In the genomic region with DNA sequence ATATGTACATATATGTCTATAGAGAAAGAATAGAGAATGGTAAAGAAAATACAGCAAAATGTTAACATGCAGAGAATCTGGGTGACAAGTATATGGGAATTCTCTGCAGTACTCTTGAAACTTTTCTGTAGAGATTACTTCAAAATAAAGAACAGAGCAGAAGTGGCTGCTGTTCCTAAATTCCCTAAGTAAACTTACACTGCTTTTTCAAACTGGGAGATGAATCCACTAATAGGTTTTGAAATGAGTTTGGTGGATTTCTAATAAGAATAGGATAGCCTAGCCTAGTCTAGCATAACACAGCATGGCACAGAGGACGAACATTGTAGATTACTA, we compare ENCODE assay signal across 10 cellular contexts. TPM values are rescaled to one million over a fixed set of nuclear protein-coding genes. Genes with fewer than 3 reads are reported as not detected.
DNase-seq lines count a peak whose midpoint lies in the region; ATAC-seq and TF ChIP-seq lines count a peak whose summit lies in the region.
"Had no signal": no experiment of that assay in that cellular context is flagged by ENCODE, and none has a peak within 500 bp of the region (broad histone marks: within the 10 kb centered on the region; RNA-seq: fewer than 3 reads in every experiment).

No MANE protein-coding gene starts in this region.

- no peak for DNase-seq in activated naive CD4-positive, alpha-beta T cell treated with anti-CD3 and anti-CD28 coated beads, Interleukin-2, amount 10 ng/mL, durations not matched to agents 7 days and 5 days
- DNase-seq in activated naive CD4-positive, alpha-beta T cell treated with Interleukin-2 at 50 U/mL for 16 hours, result no peak
- DNase-seq in T-cell, result no peak
- DNase-seq in testis, result no peak
- no peak for DNase-seq in NCI-H1092 (lab: John Stamatoyannopoulos, UW)
- DNase-seq: NCI-H2029 treated with DMSO at 0.1 percent for 48 hours, SHP77 had no signal

- H3K4me1 ChIP-seq in iPS-18a (ENCODE audit: control insufficient read depth, low read depth, low read length) (no peaks in the 10 kb centered on the region), testis (no peaks in the 10 kb centered on the region)

- H3K36me3 Mint-ChIP-seq in activated naive CD4-positive, alpha-beta T cell treated with anti-CD3 and anti-CD28 coated beads, Interleukin-2, amount 10 ng/mL, durations not matched to agents 7 days and 5 days, result no peaks in the 10 kb centered on the region
- H3K36me3 Mint-ChIP-seq in T-cell, result no peaks in the 10 kb centered on the region

- intact Hi-C loops in testis (cut with DNase I; ENCODE audit: low total_unique reads), result no loop called here

- H3K9me3 ChIP-seq in iPS-18a (ENCODE audit: control insufficient read depth, low read depth, low read length) (no peaks in the 10 kb centered on the region), testis (no peaks in the 10 kb centered on the region)

- peaks cover 33% of the 10 kb centered on the region for H3K27me3 Mint-ChIP-seq in activated naive CD4-positive, alpha-beta T cell treated with anti-CD3 and anti-CD28 coated beads, Interleukin-2, amount 10 ng/mL, durations not matched to agents 7 days and 5 days
- peaks cover 11 to 30% of the 10 kb centered on the region in 2 donors for H3K27me3 Mint-ChIP-seq in T-cell

- TF ChIP-seq POLR2A in testis (IDR thresholded peaks at IDR 0.05), result no peak

- peaks cover 11% of the 10 kb centered on the region for H3K4me1 Mint-ChIP-seq in activated naive CD4-positive, alpha-beta T cell treated with anti-CD3 and anti-CD28 coated beads, Interleukin-2, amount 10 ng/mL, durations not matched to agents 7 days and 5 days
- peaks cover 0 to 16% (median 16%) of the 10 kb centered on the region in 3 donors for H3K4me1 Mint-ChIP-seq in T-cell

- ATAC-seq in T-cell (replicated peaks in 1 of 4) (no peak), GM19455 (IDR thresholded peaks at IDR 0.05; ENCODE audit: unreplicated experiment) (no peak), HG03469 (IDR thresholded peaks at IDR 0.05; ENCODE audit: unreplicated experiment) (no peak)

- H3K9ac ChIP-seq in iPS-18a (ENCODE audit: low read length), result peak overlapping the region; percentile 24

- WGBS in testis, 2 donors, result 13 to 17% methylated on average over 1 of the region's 1 CpG

- H3K36me3 ChIP-seq in iPS-18a (ENCODE audit: control insufficient read depth, low read depth, low read length) (no peaks in the 10 kb centered on the region), testis (ENCODE audit: low read depth, missing control alignments) (no peaks in the 10 kb centered on the region)

- CTCF ChIA-PET in activated naive CD4-positive, alpha-beta T cell treated with anti-CD3 and anti-CD28 coated beads, Interleukin-2, amount 10 ng/mL, durations not matched to agents 7 days and 5 days (lab: Charles Lee), result no interaction called here
- CTCF ChIA-PET in T-cell (lab: Charles Lee), result interaction anchor here in 1 of 2 donors (0.7 to 2.0 kb wide), 2 partner anchors 46 to 399 kb away, joined by 3 to 8 read pairs; no protein-coding TSS in a partner anchor

- H3K27me3 ChIP-seq in iPS-18a (ENCODE audit: control insufficient read depth, insufficient read depth, low read length) (peaks cover 47% of the 10 kb centered on the region), testis (no peaks in the 10 kb centered on the region)

- no peak overlapping the region for H3K27ac Mint-ChIP-seq in activated naive CD4-positive, alpha-beta T cell treated with anti-CD3 and anti-CD28 coated beads, Interleukin-2, amount 10 ng/mL, durations not matched to agents 7 days and 5 days
- H3K27ac Mint-ChIP-seq in T-cell, result no peak overlapping the region

- H3K4me3 Mint-ChIP-seq in activated naive CD4-positive, alpha-beta T cell treated with anti-CD3 and anti-CD28 coated beads, Interleukin-2, amount 10 ng/mL, durations not matched to agents 7 days and 5 days, result peak overlapping the region; percentile 29
- H3K4me3 Mint-ChIP-seq in T-cell, result peak overlapping the region in 2 of 3 donors; percentile 70 to 72

- H3K4me3 ChIP-seq in iPS-18a (ENCODE audit: low read length) (peak overlapping the region; percentile 66), testis (peak overlapping the region; percentile 44 to 50)

- POLR2A ChIA-PET in T-cell (lab: Charles Lee), result no interaction called here

- no peak for TF ChIP-seq CTCF in testis (IDR thresholded peaks at IDR 0.05)

- H3K27ac ChIP-seq in iPS-18a (ENCODE audit: low read length) (no peak overlapping the region), testis (no peak overlapping the region)

- H3K9me3 Mint-ChIP-seq in activated naive CD4-positive, alpha-beta T cell treated with anti-CD3 and anti-CD28 coated beads, Interleukin-2, amount 10 ng/mL, durations not matched to agents 7 days and 5 days, result no peaks in the 10 kb centered on the region
- H3K9me3 Mint-ChIP-seq in T-cell, result no peaks in the 10 kb centered on the region

RNA-seq across cellular contexts. Expression of a gene that starts 0.5 kb away (rescaled TPM):
- total RNA-seq in T-cell, result 1 to 10 TPM; 1.4 to 4.6 (median 2.1) TPM
- total RNA-seq in testis, result 1 to 10 TPM; 1.3 to 1.5 TPM
- 0.80 TPM for polyA plus RNA-seq in testis (ENCODE audit: insufficient read depth, low read depth, low replicate concordance)

RNA-seq across cellular contexts. Expression of a gene that starts 42.3 kb away (rescaled TPM):
- 10 to 100 TPM in 2 of 5 donors, 1 to 10 TPM in 3; 2.8 to 11.7 (median 8.8) TPM for total RNA-seq in T-cell
- total RNA-seq in testis, result 1 to 10 TPM in 1 of 2 donors, under 1 TPM in 1; 0.47 to 3.1 TPM
- polyA plus RNA-seq in testis (ENCODE audit: insufficient read depth, low read depth, low replicate concordance), result 1.4 TPM
